ENCODE assay signal across 17 cellular contexts in genomic region chr6:23036401-23036983, GRCh38.
A peak's percentile ranks its signal among the peaks of the same experiment; 100 is the strongest.
DNase-seq lines count a peak whose midpoint lies in the region; ATAC-seq and TF ChIP-seq lines count a peak whose summit lies in the region.
"Had no signal": no experiment of that assay in that cellular context is flagged by ENCODE, and none has a peak within 500 bp of the region (broad histone marks: within the 10 kb centered on the region; RNA-seq: fewer than 3 reads in every experiment).

No MANE protein-coding gene starts in this region.

- no peaks in the 10 kb centered on the region for H3K9me2 ChIP-seq in PC-9 (ENCODE audit: insufficient read depth)

- TF ChIP-seq CTCF in fibroblast of pulmonary artery (IDR thresholded peaks at IDR 0.05; ENCODE audit: low read length, missing control alignments) (no peak), parathyroid adenoma (IDR thresholded peaks at IDR 0.05) (no peak), PC-9 (conservative IDR thresholded peaks at IDR 0.05) (no peak), heart right ventricle (IDR thresholded peaks at IDR 0.05) (no peak)

- H3K4me2 ChIP-seq in parathyroid adenoma (ENCODE audit: low read length) (no peak overlapping the region), PC-9 (no peak overlapping the region)

- no peaks in the 10 kb centered on the region for H3K79me2 ChIP-seq in parathyroid adenoma
- no peaks in the 10 kb centered on the region for H3K79me2 ChIP-seq in PC-9 (ENCODE audit: low read depth)

- H2AFZ ChIP-seq in parathyroid adenoma, result peak overlapping the region; percentile 19
- H2AFZ ChIP-seq in PC-9, result no peak overlapping the region

- ATAC-seq in heart right ventricle, result no peak
- ATAC-seq: HCT116, K562 had no signal

- intact Hi-C loops in PC-9 (cut with micrococcal nuclease; ENCODE audit: unreplicated experiment), result no loop called here
- intact Hi-C loops in heart right ventricle (cut with DNase I), result loop anchor here in 1 of 10 donors (5.0 kb wide), 1 partner anchor 206 kb away; no protein-coding TSS in a partner anchor

- 46 to 65% methylated on average over 4 of the region's 4 CpGs for WGBS in heart right ventricle, 2 donors

- peaks cover 5% of the 10 kb centered on the region for H3K4me1 ChIP-seq in parathyroid adenoma
- no peaks in the 10 kb centered on the region for H3K4me1 ChIP-seq in PC-9 (replicated peaks; ENCODE audit: insufficient read depth)
- H3K4me1 ChIP-seq in heart right ventricle, result no peaks in the 10 kb centered on the region

- H4K20me1 ChIP-seq in PC-9 (ENCODE audit: insufficient read depth), result no peaks in the 10 kb centered on the region

- H3K27me3 ChIP-seq in parathyroid adenoma (ENCODE audit: control insufficient read depth, insufficient read depth, low read length) (no peaks in the 10 kb centered on the region), PC-9 (ENCODE audit: insufficient read depth, low read depth) (no peaks in the 10 kb centered on the region), heart right ventricle (no peaks in the 10 kb centered on the region)

- DNase-seq in COLO829 (ENCODE audit: low spot score) (peak; percentile 76), amniotic epithelial cell (ENCODE audit: low read depth) (peak; percentile 23), fibroblast of pulmonary artery (ENCODE audit: low read depth) (peak; percentile 31), MV-4-11 (lab: John Stamatoyannopoulos, UW) (no peak), PC-9 (no peak), heart right ventricle (no peak)
- no peak for DNase-seq in activated T-cell treated with anti-CD3 and anti-CD28 coated beads, Interleukin-2, amount 50 U/mL, for 1 hour
- DNase-seq: GDM1, GOT3, NCI-H1105, NCI-H2171 treated with DMSO at 0.1 percent for 48 hours, Right ventricle myocardium superior, SW 1271 had no signal

- no peak overlapping the region for H3K4me3 ChIP-seq in fibroblast of pulmonary artery (replicated peaks; ENCODE audit: low read depth, low read length)
- H3K4me3 ChIP-seq in parathyroid adenoma (ENCODE audit: low read depth, low read length), result no peak overlapping the region
- no peak overlapping the region for H3K4me3 ChIP-seq in PC-9
- H3K4me3 ChIP-seq in heart right ventricle, result no peak overlapping the region
- H3K4me3 ChIP-seq: K562 had no signal

- no peak overlapping the region for H3K9ac ChIP-seq in parathyroid adenoma

- CTCF ChIA-PET in PC-9 (lab: Charles Lee), result no interaction called here

- POLR2A ChIA-PET in PC-9 (lab: Charles Lee; ENCODE audit: unreplicated experiment), result interaction anchor here (0.7 kb wide), 1 partner anchor 524 kb away, joined by 9 read pairs; no protein-coding TSS in a partner anchor

- H3K27ac ChIP-seq in parathyroid adenoma, result no peak overlapping the region
- no peak overlapping the region for H3K27ac ChIP-seq in PC-9
- H3K27ac ChIP-seq in heart right ventricle, result no peak overlapping the region
- H3K27ac ChIP-seq: 22Rv1 had no signal

- no peaks in the 10 kb centered on the region for H3F3A ChIP-seq in PC-9 (ENCODE audit: insufficient read depth, low read depth)

- no peaks in the 10 kb centered on the region for H3K9me3 ChIP-seq in parathyroid adenoma (ENCODE audit: control insufficient read depth, low read length)
- no peaks in the 10 kb centered on the region for H3K9me3 ChIP-seq in PC-9 (ENCODE audit: insufficient read depth, low read depth)
- H3K9me3 ChIP-seq in heart right ventricle, result no peaks in the 10 kb centered on the region

- BruUV-seq in PC-9 (replicated peaks; lab: Mats Ljungman, UMichigan), result no TSS peak

- H3K36me3 ChIP-seq in parathyroid adenoma (ENCODE audit: control insufficient read depth, insufficient read depth, low read length) (no peaks in the 10 kb centered on the region), PC-9 (ENCODE audit: low read depth) (no peaks in the 10 kb centered on the region), heart right ventricle (no peaks in the 10 kb centered on the region)

Comparison
In these comparisons a context has a peak if more than half of its experiments do, and no peak if none do; other contexts are left out.
1. DNase-seq: peak in COLO829 (single experiment), amniotic epithelial cell (single experiment) and fibroblast of pulmonary artery (single experiment); none in MV-4-11 (single experiment), PC-9 (0 of 2), activated T-cell treated with anti-CD3 and anti-CD28 coated beads, Interleukin-2, amount 50 U/mL, for 1 hour (single experiment) and heart right ventricle (0 of 2).